Comparison of ENCODE assay signal across 16 cellular contexts in genomic region chr20:3560162-3560561, GRCh38.
DNase-seq lines count a peak whose midpoint lies in the region; ATAC-seq and TF ChIP-seq lines count a peak whose summit lies in the region.
"Had no signal": no experiment of that assay in that cellular context is flagged by ENCODE, and none has a peak within 500 bp of the region (broad histone marks: within the 10 kb centered on the region; RNA-seq: fewer than 3 reads in every experiment).

No MANE protein-coding gene starts in this region.

- H3K27ac ChIP-seq in BLaER1 treated with 17β-estradiol and CSF1 and Interleukin-3, amounts not matched to agents 10 nM and 100 nM: peak overlapping the region in 9 of 11 experiments; percentile 50 to 81 (median 68); a peak in 15 of 22 replicates
- no peak overlapping the region for H3K27ac ChIP-seq in foreskin keratinocyte
- H3K27ac ChIP-seq: HL-60 had no signal

- H3K4me1 ChIP-seq in BLaER1 treated with 17β-estradiol and CSF1 and Interleukin-3, amounts not matched to agents 10 nM and 100 nM: peaks cover 22 to 77% (median 46%) of the 10 kb centered on the region in 10 experiments
- no peaks in the 10 kb centered on the region for H3K4me1 ChIP-seq in foreskin keratinocyte

- peak overlapping the region; percentile 22 to 85 (median 74); a peak in 21 of 22 replicates for H3K4me2 ChIP-seq in BLaER1 treated with 17β-estradiol and CSF1 and Interleukin-3, amounts not matched to agents 10 nM and 100 nM

- peak overlapping the region in 2 of 11 experiments; percentile 50 to 52; a peak in 5 of 22 replicates for H3K9ac ChIP-seq in BLaER1 treated with 17β-estradiol and CSF1 and Interleukin-3, amounts not matched to agents 10 nM and 100 nM

- no peaks in the 10 kb centered on the region for H3K9me3 Mint-ChIP-seq in HFFc6
- no peaks in the 10 kb centered on the region for H3K9me3 Mint-ChIP-seq in dendritic cell treated with granulocyte-macrophage colony-stimulating factor and Interleukin-4, amounts not matched to agents 40 ng/mL and 50 ng/mL, for 4 days
- H3K9me3 Mint-ChIP-seq: CD4-positive, alpha-beta T cell; H9 had no signal

- no peak for TF ChIP-seq CTCF in HFFc6 (IDR thresholded peaks at IDR 0.05)
- TF ChIP-seq CTCF in foreskin keratinocyte (conservative IDR thresholded peaks at IDR 0.05): no peak

- no peak overlapping the region for H3K4me3 Mint-ChIP-seq in HFFc6
- peak overlapping the region; percentile 9 for H3K4me3 Mint-ChIP-seq in dendritic cell treated with granulocyte-macrophage colony-stimulating factor and Interleukin-4, amounts not matched to agents 40 ng/mL and 50 ng/mL, for 4 days
- H3K4me3 Mint-ChIP-seq: CD4-positive, alpha-beta T cell; H9 had no signal

- DNase-seq in HFFc6 (no peak), foreskin keratinocyte (no peak), mucosa of gallbladder (ENCODE audit: low spot score) (no peak)
- no peak for DNase-seq in stimulated activated CD4-positive, alpha-beta T cell treated with anti-CD3 and anti-CD28 coated beads, Interleukin-15, amount 100 ng/mL, for 24 hours
- DNase-seq: AML-193; C1 segment of cervical spinal cord; Calu3; CD4-positive, alpha-beta T cell; DMS 273 treated with DMSO at 0.1 percent for 48 hours; GOT3; H9 had no signal

- no peaks in the 10 kb centered on the region for H4K20me1 ChIP-seq in BLaER1 treated with 17β-estradiol and CSF1 and Interleukin-3, amounts not matched to agents 10 nM and 100 nM

- no peak for ATAC-seq in foreskin keratinocyte
- ATAC-seq: GM12878, K562 had no signal

- H3K4me1 Mint-ChIP-seq in HFFc6 (ENCODE audit: low read depth): peaks cover 37% of the 10 kb centered on the region
- H3K4me1 Mint-ChIP-seq in dendritic cell treated with granulocyte-macrophage colony-stimulating factor and Interleukin-4, amounts not matched to agents 40 ng/mL and 50 ng/mL, for 4 days (ENCODE audit: low read depth): peaks cover 37% of the 10 kb centered on the region

- no peaks in the 10 kb centered on the region for H3K27me3 ChIP-seq in BLaER1 treated with 17β-estradiol and CSF1 and Interleukin-3, amounts not matched to agents 10 nM and 100 nM
- no peaks in the 10 kb centered on the region for H3K27me3 ChIP-seq in foreskin keratinocyte

- no peak overlapping the region for H3K4me3 ChIP-seq in BLaER1 treated with 17β-estradiol and CSF1 and Interleukin-3, amounts not matched to agents 10 nM and 100 nM
- H3K4me3 ChIP-seq: GM12878, K562 had no signal

- peak overlapping the region; percentile 11; the same call in 1 of the 2 replicates for H3K27ac Mint-ChIP-seq in HFFc6
- peak overlapping the region; percentile 85 for H3K27ac Mint-ChIP-seq in dendritic cell treated with granulocyte-macrophage colony-stimulating factor and Interleukin-4, amounts not matched to agents 40 ng/mL and 50 ng/mL, for 4 days
- H3K27ac Mint-ChIP-seq: CD4-positive, alpha-beta T cell; H9 had no signal

- H3K36me3 ChIP-seq in BLaER1 treated with 17β-estradiol and CSF1 and Interleukin-3, amounts not matched to agents 10 nM and 100 nM: peaks cover 11 to 39% (median 23%) of the 10 kb centered on the region in 11 experiments

- H3K27me3 Mint-ChIP-seq in HFFc6 (ENCODE audit: insufficient read depth): no peaks in the 10 kb centered on the region
- no peaks in the 10 kb centered on the region for H3K27me3 Mint-ChIP-seq in dendritic cell treated with granulocyte-macrophage colony-stimulating factor and Interleukin-4, amounts not matched to agents 40 ng/mL and 50 ng/mL, for 4 days
- H3K27me3 Mint-ChIP-seq: CD4-positive, alpha-beta T cell had no signal

- H3K36me3 Mint-ChIP-seq in HFFc6 (ENCODE audit: low read depth): peaks cover 5% of the 10 kb centered on the region
- H3K36me3 Mint-ChIP-seq in dendritic cell treated with granulocyte-macrophage colony-stimulating factor and Interleukin-4, amounts not matched to agents 40 ng/mL and 50 ng/mL, for 4 days (ENCODE audit: low read depth): peaks cover 27% of the 10 kb centered on the region

- H3K9me3 ChIP-seq in BLaER1 treated with 17β-estradiol and CSF1 and Interleukin-3, amounts not matched to agents 10 nM and 100 nM (replicated peaks in 1 of 11): no peaks in the 10 kb centered on the region

- intact Hi-C loops in dendritic cell treated with granulocyte-macrophage colony-stimulating factor and Interleukin-4, amounts not matched to agents 40 ng/mL and 50 ng/mL, for 4 days (cut with micrococcal nuclease): loop anchor here (5.0 kb wide), 1 partner anchor 152 kb away; the partner anchor contains the start of gene SIGLEC1
